In genomic region chr1:234375672-234376071, GRCh38 we compare ENCODE assay signal across 14 cellular contexts.
"Had no signal": no experiment of that assay in that cellular context is flagged by ENCODE, and none has a peak within 500 bp of the region (broad histone marks: within the 10 kb centered on the region; RNA-seq: fewer than 3 reads in every experiment).

No MANE protein-coding gene starts in this region.

- H3K4me3 ChIP-seq: adrenal gland, gastroesophageal sphincter, right atrium auricular region had no signal

- H3K27ac Mint-ChIP-seq: type B pancreatic cell, WTC11 had no signal

- H3K4me3 Mint-ChIP-seq: activated CD4-positive, alpha-beta T cell treated with anti-CD3 and anti-CD28 coated beads, Interleukin-2, amount 10 ng/mL, durations not matched to agents 7 days and 5 days; WTC11 had no signal

- H3K9me3 Mint-ChIP-seq: type B pancreatic cell, WTC11 had no signal

- H3K9me3 ChIP-seq: adrenal gland, gastroesophageal sphincter, right atrium auricular region had no signal

- H3K27ac ChIP-seq: adrenal gland, gastroesophageal sphincter, right atrium auricular region had no signal

- H3K27me3 ChIP-seq: adrenal gland, gastroesophageal sphincter, right atrium auricular region had no signal

- H3K27me3 Mint-ChIP-seq: activated CD4-positive, alpha-beta T cell treated with anti-CD3 and anti-CD28 coated beads, Interleukin-2, amount 10 ng/mL, durations not matched to agents 7 days and 5 days; type B pancreatic cell had no signal

- DNase-seq: activated CD4-positive, alpha-beta T cell treated with anti-CD3 and anti-CD28 coated beads, Interleukin-2, amount 10 ng/mL, durations not matched to agents 7 days and 5 days; activated gamma-delta T cell treated with Interleukin-2 at 50 U/mL for 16 hours; adrenal gland; central memory CD4-positive, alpha-beta T cell; cortex of kidney; effector memory CD4-positive, alpha-beta T cell; left ventricle myocardium superior; mesenchymal stem cell; posterior cingulate gyrus; small intestine had no signal

- ATAC-seq: gastroesophageal sphincter, left ventricle myocardium superior, WTC11 had no signal
